ENCODE assay signal across 8 cellular contexts in the genomic region with DNA sequence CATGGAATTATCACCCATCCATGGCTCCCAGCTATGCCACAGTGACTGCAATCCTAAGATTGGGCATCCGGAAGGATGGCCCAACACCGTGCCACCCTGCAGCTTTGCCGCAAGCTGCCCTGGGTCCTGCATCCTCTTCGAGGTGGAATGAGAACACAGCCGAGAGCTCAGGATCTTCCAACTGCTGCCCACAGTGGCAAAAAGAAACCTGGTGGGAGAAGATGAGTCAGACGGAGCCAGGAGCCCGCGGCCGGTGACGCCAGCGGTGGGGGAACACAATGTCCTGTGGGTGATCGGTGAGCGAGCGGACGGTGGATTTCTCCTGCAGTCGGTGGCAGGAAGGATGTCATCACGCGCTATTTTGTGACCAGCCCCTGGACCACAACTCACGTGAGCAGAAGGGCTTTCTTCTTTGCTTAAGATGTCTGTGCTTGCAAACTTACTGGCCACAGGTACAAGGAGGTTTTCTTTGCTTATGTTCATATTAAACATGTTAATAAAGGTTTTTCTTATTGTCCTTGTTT. TPM values are rescaled to one million over a fixed set of nuclear protein-coding genes. Genes with fewer than 3 reads are reported as not detected.
DNase-seq lines count a peak whose midpoint lies in the region; ATAC-seq and TF ChIP-seq lines count a peak whose summit lies in the region.

No MANE protein-coding gene starts in this region.

- H3K9me2 ChIP-seq in hepatocyte (replicated peaks; ENCODE audit: insufficient read depth): no peaks in the 10 kb centered on the region

- no peaks in the 10 kb centered on the region for H3K9me3 ChIP-seq in hepatocyte (ENCODE audit: low read depth)

- peaks cover 58% of the 10 kb centered on the region for H3K4me1 ChIP-seq in hepatocyte (ENCODE audit: insufficient read depth)

- 85% methylated on average over 16 of the region's 19 CpGs for WGBS in hepatocyte (ENCODE audit: low lambda C conversion rate, missing lambda C conversion rate)

- H3K27me3 ChIP-seq in hepatocyte: no peaks in the 10 kb centered on the region

- no peaks in the 10 kb centered on the region for H3K36me3 ChIP-seq in hepatocyte (replicated peaks; ENCODE audit: insufficient read depth, low read depth)

- H3K4me3 ChIP-seq in hepatocyte: no peak overlapping the region

- H3K79me2 ChIP-seq in hepatocyte: no peaks in the 10 kb centered on the region

- peak; percentile 21 for ATAC-seq in HG02938 (IDR thresholded peaks at IDR 0.05; ENCODE audit: unreplicated experiment)
- no peak for ATAC-seq in HG03460 (IDR thresholded peaks at IDR 0.05; ENCODE audit: unreplicated experiment)
- ATAC-seq in HG03457 (IDR thresholded peaks at IDR 0.05; ENCODE audit: unreplicated experiment): no peak

- no peaks in the 10 kb centered on the region for H4K20me1 ChIP-seq in hepatocyte (ENCODE audit: insufficient read depth, poor library complexity, severe bottlenecking)

- TF ChIP-seq CTCF in hepatocyte (IDR thresholded peaks at IDR 0.05; ENCODE audit: poor library complexity): no peak

- H3K4me2 ChIP-seq in hepatocyte: peak overlapping the region; percentile 68

- H3K27ac ChIP-seq in hepatocyte: peak overlapping the region; percentile 92

- H2AFZ ChIP-seq in hepatocyte: peak overlapping the region; percentile 8

- DNase-seq in COR-L47 (lab: John Stamatoyannopoulos, UW): peak; percentile 59
- peak; percentile 88 for DNase-seq in SW480 (ENCODE audit: low spot score)
- DNase-seq in activated naive CD8-positive, alpha-beta T cell treated with anti-CD3 and anti-CD28 coated beads, Interleukin-2, amount 50 U/mL, for 16 hours (ENCODE audit: low read depth, low spot score): peak; percentile 54
- peak; percentile 64 for DNase-seq in hepatocyte (ENCODE audit: low spot score)
- DNase-seq in stimulated activated CD4-positive, alpha-beta T cell treated with anti-CD3 and anti-CD28 coated beads, Interleukin-1b, Interleukin-23, amount 100 ng/mL, for 4 hours (ENCODE audit: low read depth in 2 of 2): peak; percentile 64 to 69

RNA-seq across cellular contexts. Expression of gene CD7, which starts 20.1 kb away (rescaled TPM):
- total RNA-seq in hepatocyte: 0.64 and 1.8 TPM in 2 replicates
- 7.0 and 7.8 TPM in 2 replicates for polyA plus RNA-seq in hepatocyte

RNA-seq across cellular contexts. Expression of gene CSNK1D, which starts 23.8 kb away (rescaled TPM):
- total RNA-seq in hepatocyte: 55.7 and 72.5 TPM in 2 replicates
- polyA plus RNA-seq in hepatocyte: 152 and 193 TPM in 2 replicates

RNA-seq across cellular contexts. Expression of gene SECTM1, which starts 36.2 kb away (rescaled TPM):
- total RNA-seq in hepatocyte: 9.3 and 9.7 TPM in 2 replicates
- 9.9 and 15.0 TPM in 2 replicates for polyA plus RNA-seq in hepatocyte
